Comparison of ENCODE assay signal across 7 cellular contexts in the genomic region with DNA sequence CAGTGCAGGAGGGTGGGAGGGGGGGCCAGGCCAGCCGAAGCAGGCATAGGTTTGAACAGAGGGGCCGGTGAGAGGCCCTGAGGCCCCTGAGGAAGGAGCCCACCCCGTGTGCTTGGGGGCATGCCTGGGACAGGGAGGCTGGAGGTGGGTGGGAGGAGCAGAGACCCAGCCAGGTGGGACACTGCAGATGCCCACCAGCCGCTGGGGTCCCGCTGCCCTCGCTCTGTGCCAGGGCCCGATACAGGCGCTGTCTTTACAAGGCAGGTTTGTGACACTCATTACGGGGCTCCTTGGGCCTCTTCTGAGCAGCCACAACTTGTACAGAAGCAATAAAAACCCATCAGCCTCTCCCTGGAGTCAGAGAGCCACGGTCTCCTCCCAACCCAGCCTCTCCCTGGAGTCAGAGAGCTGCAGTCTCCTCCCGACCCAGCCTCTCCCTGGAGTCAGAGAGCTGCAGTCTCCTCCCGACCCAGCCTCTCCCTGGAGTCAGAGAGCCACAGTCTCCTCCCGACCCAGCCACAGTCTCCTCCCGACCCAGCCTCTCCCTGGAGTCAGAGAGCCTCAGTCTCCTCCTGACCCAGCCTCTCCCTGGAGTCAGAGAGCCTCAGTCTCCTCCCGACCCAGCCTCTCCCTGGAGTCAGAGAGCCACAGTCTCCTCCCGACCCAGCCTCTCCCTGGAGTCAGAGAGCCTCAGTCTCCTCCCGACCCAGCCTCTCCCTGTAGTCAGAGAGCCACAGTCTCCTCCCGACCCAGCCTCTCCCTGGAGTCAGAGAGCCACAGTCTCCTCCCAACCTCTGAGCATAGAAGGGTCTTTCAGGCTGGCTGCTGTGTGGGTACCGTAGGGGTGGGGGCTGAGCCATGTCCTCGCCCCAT. TPM values are rescaled to one million over a fixed set of nuclear protein-coding genes. Genes with fewer than 3 reads are reported as not detected.
DNase-seq lines count a peak whose midpoint lies in the region; ATAC-seq and TF ChIP-seq lines count a peak whose summit lies in the region.
"Not testable (repeated sequence)": the region's sequence is repeated elsewhere in the genome, so short reads cannot be mapped to it uniquely, and the experiment has no call there.

No MANE protein-coding gene starts in this region.

- H2BK120ac ChIP-seq in IMR-90 (ENCODE audit: low read depth, low read length) = not testable (repeated sequence)

- ATAC-seq in IMR-90 (ENCODE audit: low read depth) = not testable (repeated sequence)

- H3K36me3 ChIP-seq in BLaER1 (peaks cover 11% of the 10 kb centered on the region; the same call in 1 of the 2 replicates), WERI-Rb-1 (peaks cover 17% of the 10 kb centered on the region)
- H3K36me3 ChIP-seq in H7 (replicated peaks; ENCODE audit: control insufficient read depth, insufficient read depth, low read length); IMR-90 (ENCODE audit: control insufficient read depth, insufficient read depth, low read length); neural progenitor cell: not testable (repeated sequence)

- H3K27me3 ChIP-seq in BLaER1; H7 (ENCODE audit: control insufficient read depth, insufficient read depth, low read length); IMR-90 (ENCODE audit: control insufficient read depth, insufficient read depth, low read length); WERI-Rb-1 (ENCODE audit: insufficient read depth, low read depth, severe bottlenecking); neural progenitor cell: not testable (repeated sequence)

- not testable (repeated sequence) for H3K18ac ChIP-seq in IMR-90 (ENCODE audit: low read depth, low read length)

- H3K23ac ChIP-seq in IMR-90 (ENCODE audit: low read depth, low read length) = not testable (repeated sequence)

- DNase-seq in H7 (peak; percentile 66), WERI-Rb-1 (peak; percentile 60), neural progenitor cell (ENCODE audit: low spot score) (peak; percentile 26)
- not testable (repeated sequence) for DNase-seq in IMR-90

- not testable (repeated sequence) for TF ChIP-seq CTCF in IMR-90 (conservative IDR thresholded peaks at IDR 0.05; ENCODE audit: low read depth, low read length); WERI-Rb-1 (IDR thresholded peaks at IDR 0.05; ENCODE audit: low read depth, low read length); brain (conservative IDR thresholded peaks at IDR 0.05); neural progenitor cell (IDR thresholded peaks at IDR 0.05)

- not testable (repeated sequence) for H3K4me3 ChIP-seq in BLaER1; H7 (ENCODE audit: insufficient read depth, low read depth, low read length); IMR-90 (ENCODE audit: insufficient read depth, low read depth, low read length); WERI-Rb-1 (ENCODE audit: low read depth, low read length); neural progenitor cell
- H3K4me3 ChIP-seq in iPS-18c (ENCODE audit: insufficient read depth, low read depth, low read length) = peak overlapping the region; percentile 34; the same call in 1 of the 2 replicates

- peaks cover 29% of the 10 kb centered on the region for H3K36me3 Mint-ChIP-seq in brain
- H3K36me3 Mint-ChIP-seq in neural progenitor cell = peaks cover 30% of the 10 kb centered on the region

- H3K4me1 ChIP-seq in BLaER1 = peaks cover 91% of the 10 kb centered on the region
- not testable (repeated sequence) for H3K4me1 ChIP-seq in IMR-90 (ENCODE audit: control insufficient read depth, insufficient read depth, low read length); neural progenitor cell

- H2AK5ac ChIP-seq in IMR-90 (ENCODE audit: low read depth, low read length) = not testable (repeated sequence)

- dilution Hi-C loops in IMR-90 (cut with HindIII; ENCODE audit: low sequenced_read_pairs, unreplicated experiment) = not testable (repeated sequence)

- H3K27ac ChIP-seq in BLaER1 = peak overlapping the region; percentile 73
- not testable (repeated sequence) for H3K27ac ChIP-seq in IMR-90 (ENCODE audit: insufficient read depth, low read length); WERI-Rb-1; neural progenitor cell

- H4K5ac ChIP-seq in IMR-90 (ENCODE audit: low read depth, low read length) = not testable (repeated sequence)

- H3K9me3 ChIP-seq in BLaER1; IMR-90 (ENCODE audit: control insufficient read depth, insufficient read depth, low read length); neural progenitor cell (ENCODE audit: low read depth): not testable (repeated sequence)
- peaks cover 50% of the 10 kb centered on the region for H3K9me3 ChIP-seq in WERI-Rb-1 (ENCODE audit: severe bottlenecking)
- peaks cover 46% of the 10 kb centered on the region for H3K9me3 ChIP-seq in iPS-18c (ENCODE audit: control insufficient read depth, insufficient read depth, low read length)

- peak overlapping the region; percentile 50 for H3K9ac ChIP-seq in BLaER1
- H3K9ac ChIP-seq in IMR-90 (ENCODE audit: low read depth, low read length); neural progenitor cell: not testable (repeated sequence)

- POLR2A ChIA-PET in IMR-90 (lab: Charles Lee; ENCODE audit: unreplicated experiment) = not testable (repeated sequence)

- H3K79me2 ChIP-seq in neural progenitor cell (ENCODE audit: low read depth) = not testable (repeated sequence)

- not testable (repeated sequence) for H3K4ac ChIP-seq in IMR-90 (ENCODE audit: low read depth, low read length)

- H3K9me1 ChIP-seq in IMR-90 (ENCODE audit: insufficient read depth, low read length) = peaks cover 17% of the 10 kb centered on the region

- H4K91ac ChIP-seq in IMR-90 (ENCODE audit: insufficient read depth, low read depth, low read length) = not testable (repeated sequence)

- H2AK9ac ChIP-seq in IMR-90 (replicated peaks; ENCODE audit: low read depth, low read length, poor library complexity) = peak overlapping the region; percentile 55

- H3K79me1 ChIP-seq in IMR-90 (ENCODE audit: low read depth in 1 of 2, low read length in 2 of 2) = not testable (repeated sequence)

- H3K4me2 ChIP-seq in BLaER1 = peak overlapping the region; percentile 81
- H3K4me2 ChIP-seq in IMR-90 (ENCODE audit: low read depth, low read length); neural progenitor cell: not testable (repeated sequence)

- not testable (repeated sequence) for TF ChIP-seq RAD21 in IMR-90 (IDR thresholded peaks at IDR 0.05; ENCODE audit: low read length)

- not testable (repeated sequence) for H2BK20ac ChIP-seq in IMR-90 (ENCODE audit: low read depth, low read length)

- not testable (repeated sequence) for H3K4me3 Mint-ChIP-seq in brain, neural progenitor cell

- not testable (repeated sequence) for H3K27me3 Mint-ChIP-seq in brain; neural progenitor cell (ENCODE audit: insufficient read depth, low read depth)

- CTCF ChIA-PET in IMR-90 (lab: Yijun Ruan, JAX) = not testable (repeated sequence)

- H3K56ac ChIP-seq in IMR-90 (ENCODE audit: extremely low read depth, insufficient read depth, low read length) = not testable (repeated sequence)

- H3K27ac Mint-ChIP-seq in brain = peak overlapping the region in 3 of 5 experiments; percentile 25 to 77 (median 76)
- not testable (repeated sequence) for H3K27ac Mint-ChIP-seq in neural progenitor cell

- H3F3A ChIP-seq in neural progenitor cell (ENCODE audit: low read depth) = peaks cover 25% of the 10 kb centered on the region

- not testable (repeated sequence) for H2BK5ac ChIP-seq in IMR-90 (ENCODE audit: low read depth, low read length, poor library complexity, severe bottlenecking)

- BruUV-seq in IMR-90 (replicated peaks; lab: Mats Ljungman, UMichigan) = not testable (repeated sequence)

- not testable (repeated sequence) for TF ChIP-seq POLR2A in IMR-90 (IDR thresholded peaks at IDR 0.05; ENCODE audit: low read depth, low read length)

- H4K8ac ChIP-seq in IMR-90 (ENCODE audit: low read depth in 2 of 2, low read length in 2 of 2) = not testable (repeated sequence)

- H3K9me3 Mint-ChIP-seq in brain (peaks cover 0 to 10% (median 5%) of the 10 kb centered on the region in 5 experiments), neural progenitor cell (peaks cover 47% of the 10 kb centered on the region)

- 88% methylated on average over 7 of the region's 20 CpGs; no CpG with 5 or more reads in 1 of the 2 experiments for WGBS in IMR-90 (ENCODE audit: extremely low coverage in 2 of 2, insufficient read length in 1 of 2), 2 experiments

- H2AFZ ChIP-seq in IMR-90 (replicated peaks; ENCODE audit: low read length, poor library complexity); neural progenitor cell (replicated peaks): not testable (repeated sequence)

- in situ Hi-C loops in IMR-90 (cut with MboI; ENCODE audit: low sequenced_read_pairs) = not testable (repeated sequence)

- peaks cover 33% of the 10 kb centered on the region for H3K4me1 Mint-ChIP-seq in brain
- not testable (repeated sequence) for H3K4me1 Mint-ChIP-seq in neural progenitor cell

- not testable (repeated sequence) for H2BK15ac ChIP-seq in IMR-90 (ENCODE audit: low read depth, low read length)

- H4K20me1 ChIP-seq in BLaER1 = peaks cover 12% of the 10 kb centered on the region; the same call in 1 of the 2 replicates
- H4K20me1 ChIP-seq in IMR-90 (ENCODE audit: insufficient read depth, low read length); neural progenitor cell (ENCODE audit: low read depth): not testable (repeated sequence)

- H3K14ac ChIP-seq in IMR-90 (replicated peaks; ENCODE audit: low read depth, low read length) = not testable (repeated sequence)

- intact Hi-C loops in IMR-90 (cut with micrococcal nuclease) = not testable (repeated sequence)

RNA-seq across cellular contexts. Expression of gene FBRSL1, which starts 43.0 kb away (rescaled TPM):
- 17.5 and 26.6 TPM in 2 replicates for total RNA-seq in H7 (2014; rRNA removed; shearing (Covaris generic))
- 0.36 and 0.83 TPM in 2 replicates for total RNA-seq in IMR-90 (2012; rRNA removed)
- polyA plus RNA-seq in IMR-90 (2012; rRNA removed) = 10.8 and 12.9 TPM in 2 replicates
- polyA plus RNA-seq in IMR-90 (2012; cell fraction: cytosol; rRNA removed) = 9.9 and 14.5 TPM in 2 replicates
- 30.2 and 71.7 TPM in 2 replicates for polyA plus RNA-seq in IMR-90 (2012; cell fraction: nucleus; rRNA removed; ENCODE audit: low replicate concordance)
- polyA plus RNA-seq in brain (ENCODE audit: insufficient read depth, low read depth, low replicate concordance) = 59.3 TPM
- total RNA-seq in neural progenitor cell (ENCODE audit: low replicate concordance) = 7.4 and 30.6 TPM in 2 replicates
